Comparison of ENCODE assay signal across 8 cellular contexts in genomic region chr17:60971515-60972369, GRCh38.
DNase-seq lines count a peak whose midpoint lies in the region; ATAC-seq, FAIRE-seq and TF ChIP-seq lines count a peak whose summit lies in the region.

No MANE protein-coding gene starts in this region.

- no peak overlapping the region for H3K23ac ChIP-seq in mesendoderm (ENCODE audit: low read length)

- H3K27ac ChIP-seq in mesendoderm (ENCODE audit: low read depth, low read length): no peak overlapping the region

- no peak overlapping the region for H3K4me3 Mint-ChIP-seq in T-cell

- no peak overlapping the region for H3K4me3 ChIP-seq in mesendoderm (ENCODE audit: low read length)

- no peak overlapping the region for H2BK120ac ChIP-seq in mesendoderm (ENCODE audit: low read depth, low read length)

- peaks cover 0 to 3% (median 3%) of the 10 kb centered on the region in 3 donors for H3K4me1 Mint-ChIP-seq in T-cell

- no peaks in the 10 kb centered on the region for H3K27me3 ChIP-seq in mesendoderm (ENCODE audit: insufficient read depth, low read length, poor library complexity)

- H2BK15ac ChIP-seq in mesendoderm (replicated peaks; ENCODE audit: low read depth): no peak overlapping the region

- peak; percentile 81 for FAIRE-seq in urothelium cell line (lab: Jason Lieb, UNC)

- no peak overlapping the region for H3K18ac ChIP-seq in mesendoderm (ENCODE audit: low read length)

- no peaks in the 10 kb centered on the region for H3K79me1 ChIP-seq in mesendoderm (ENCODE audit: low read length)

- peak; percentile 36 for DNase-seq in A172 (ENCODE audit: low spot score)
- DNase-seq in NCI-H1105 (lab: John Stamatoyannopoulos, UW): peak; percentile 56
- DNase-seq in T-cell: peak in 26 of 34 experiments; percentile 3 to 31 (median 18)
- peak; percentile 65 for DNase-seq in dedifferentiated amniotic fluid mesenchymal stem cell (ENCODE audit: extremely low spot score)
- DNase-seq in mesendoderm: peak; percentile 56
- peak; percentile 71 for DNase-seq in urothelium cell line (ENCODE audit: low spot score)
- no peak for DNase-seq in NCI-H226

- POLR2A ChIA-PET in T-cell (lab: Charles Lee): interaction anchor here in 1 of 2 donors (0.6 kb wide), 1 partner anchor 69 kb away, joined by 7 read pairs; no protein-coding TSS in a partner anchor

- H3K9ac ChIP-seq in mesendoderm (ENCODE audit: low read length): no peak overlapping the region

- no peaks in the 10 kb centered on the region for H3K36me3 ChIP-seq in mesendoderm (ENCODE audit: control insufficient read depth, insufficient read depth, low read length)

- H4K8ac ChIP-seq in mesendoderm (ENCODE audit: low read depth, low read length): no peak overlapping the region

- H3K27me3 Mint-ChIP-seq in T-cell: no peaks in the 10 kb centered on the region

- no peaks in the 10 kb centered on the region for H3K79me2 ChIP-seq in mesendoderm (ENCODE audit: control insufficient read depth, insufficient read depth, low read length)

- no CpG with 5 or more reads among the region's 6 CpGs for WGBS in mesendoderm (ENCODE audit: extremely low coverage, insufficient coverage, low lambda C conversion rate)

- H3K27ac Mint-ChIP-seq in T-cell: no peak overlapping the region

- TF ChIP-seq CTCF in GM12872 (IDR thresholded peaks at IDR 0.05; ENCODE audit: insufficient read depth, low read depth, low read length): peak; percentile 76

- no peak overlapping the region for H2AK5ac ChIP-seq in mesendoderm (ENCODE audit: low read length)

- no peak for ATAC-seq in T-cell (replicated peaks in 1 of 4)

- no peak overlapping the region for H2BK5ac ChIP-seq in mesendoderm (ENCODE audit: low read length)

- peaks cover 8 to 13% (median 12%) of the 10 kb centered on the region in 3 donors for H3K9me3 Mint-ChIP-seq in T-cell

- CTCF ChIA-PET in T-cell (lab: Charles Lee): interaction anchor here (0.5 to 1.1 kb wide), 7 partner anchors 9 to 445 kb away, joined by 3 to 8 read pairs (median 4); no protein-coding TSS in a partner anchor

- H4K5ac ChIP-seq in mesendoderm (ENCODE audit: low read length): no peak overlapping the region

- peak overlapping the region; percentile 6 for H3K56ac ChIP-seq in mesendoderm (ENCODE audit: low read length)

- H3K36me3 Mint-ChIP-seq in T-cell: peaks cover 12% of the 10 kb centered on the region

- H3K4ac ChIP-seq in mesendoderm (ENCODE audit: low read depth, low read length): no peak overlapping the region

- H3K4me2 ChIP-seq in mesendoderm (ENCODE audit: low read length): no peak overlapping the region

- H3K4me1 ChIP-seq in mesendoderm (ENCODE audit: control insufficient read depth, low read depth, low read length): no peaks in the 10 kb centered on the region
